ENCODE assay signal across 1 cellular context in the genomic region with DNA sequence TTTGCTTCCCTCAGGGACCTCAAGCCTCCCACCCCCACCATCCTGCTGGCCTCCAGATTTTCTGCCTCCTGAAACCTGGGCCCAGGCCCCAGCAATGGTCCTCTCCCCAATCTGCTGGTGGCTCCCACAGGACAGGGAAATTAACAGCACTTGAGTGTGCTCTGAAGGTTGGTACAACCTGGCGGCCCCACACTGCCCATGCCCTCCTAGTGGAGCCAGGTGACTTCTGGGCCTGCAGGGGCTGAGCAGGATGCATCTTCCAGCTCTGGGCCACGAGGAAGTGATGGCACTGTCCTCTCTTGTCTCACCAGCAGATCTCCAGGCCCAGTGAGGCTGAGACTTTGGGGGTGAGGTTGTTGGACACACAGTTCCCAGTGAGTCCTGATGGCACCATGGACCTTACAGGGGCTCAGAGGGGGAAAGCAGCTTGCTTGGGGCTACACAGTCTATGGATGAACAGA.
TF ChIP-seq lines count a peak whose summit lies in the region.

No MANE protein-coding gene starts in this region.

TF ChIP-seq in H1, 55 proteins besides CTCF, POLR2A, EP300 and RAD21:
- TF ChIP-seq CREB1 (IDR thresholded peaks at IDR 0.05), result no peak
- TF ChIP-seq CHD1 (IDR thresholded peaks at IDR 0.05; ENCODE audit: low read depth, low read length), result no peak
- no peak for TF ChIP-seq JUND (IDR thresholded peaks at IDR 0.05; ENCODE audit: low read length)
- no peak for TF ChIP-seq CBX5 (IDR thresholded peaks at IDR 0.05; ENCODE audit: low read depth, low read length)
- TF ChIP-seq HDAC6 (IDR thresholded peaks at IDR 0.05; ENCODE audit: low read depth, low read length), result no peak
- no peak for TF ChIP-seq KDM4A (IDR thresholded peaks at IDR 0.05; ENCODE audit: low read depth, low read length, severe bottlenecking)
- no peak for TF ChIP-seq SIN3A (conservative IDR thresholded peaks at IDR 0.05 in 1 of 2, IDR thresholded peaks at IDR 0.05 in 1 of 2; ENCODE audit: low read depth in 1 of 2, low read length in 2 of 2)
- TF ChIP-seq PHF8 (conservative IDR thresholded peaks at IDR 0.05; ENCODE audit: low read depth, low read length), result no peak
- no peak for TF ChIP-seq FOSL1 (IDR thresholded peaks at IDR 0.05; ENCODE audit: insufficient read depth, low read depth, low read length)
- TF ChIP-seq, protein P1, sequence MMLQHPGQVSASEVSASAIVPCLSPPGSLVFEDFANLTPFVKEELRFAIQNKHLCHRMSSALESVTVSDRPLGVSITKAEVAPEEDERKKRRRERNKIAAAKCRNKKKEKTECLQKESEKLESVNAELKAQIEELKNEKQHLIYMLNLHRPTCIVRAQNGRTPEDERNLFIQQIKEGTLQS (IDR thresholded peaks at IDR 0.05; ENCODE audit: insufficient read depth, low read depth, low read length), result no peak
- TF ChIP-seq, protein P2, sequence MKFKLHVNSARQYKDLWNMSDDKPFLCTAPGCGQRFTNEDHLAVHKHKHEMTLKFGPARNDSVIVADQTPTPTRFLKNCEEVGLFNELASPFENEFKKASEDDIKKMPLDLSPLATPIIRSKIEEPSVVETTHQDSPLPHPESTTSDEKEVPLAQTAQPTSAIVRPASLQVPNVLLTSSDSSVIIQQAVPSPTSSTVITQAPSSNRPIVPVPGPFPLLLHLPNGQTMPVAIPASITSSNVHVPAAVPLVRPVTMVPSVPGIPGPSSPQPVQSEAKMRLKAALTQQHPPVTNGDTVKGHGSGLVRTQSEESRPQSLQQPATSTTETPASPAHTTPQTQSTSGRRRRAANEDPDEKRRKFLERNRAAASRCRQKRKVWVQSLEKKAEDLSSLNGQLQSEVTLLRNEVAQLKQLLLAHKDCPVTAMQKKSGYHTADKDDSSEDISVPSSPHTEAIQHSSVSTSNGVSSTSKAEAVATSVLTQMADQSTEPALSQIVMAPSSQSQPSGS (IDR thresholded peaks at IDR 0.05; ENCODE audit: low read length), result no peak
- no peak for TF ChIP-seq RNF2 (IDR thresholded peaks at IDR 0.05; ENCODE audit: borderline replicate concordance, low read depth, low read length, missing control alignments, poor library complexity, severe bottlenecking)
- no peak for TF ChIP-seq RBBP5 (IDR thresholded peaks at IDR 0.05; ENCODE audit: borderline replicate concordance, low read depth, low read length)
